Comparison of ENCODE assay signal across 8 cellular contexts in genomic region chr20:41005361-41005729, GRCh38. TPM values are rescaled to one million over a fixed set of nuclear protein-coding genes. Genes with fewer than 3 reads are reported as not detected.
DNase-seq lines count a peak whose midpoint lies in the region; ATAC-seq and TF ChIP-seq lines count a peak whose summit lies in the region.

No MANE protein-coding gene starts in this region.

- no peak for TF ChIP-seq CTCF in HFF-Myc (IDR thresholded peaks at IDR 0.05; ENCODE audit: low read depth, low read length, missing control alignments)
- TF ChIP-seq CTCF in stomach (IDR thresholded peaks at IDR 0.05): no peak

- H3K9me3 Mint-ChIP-seq in T-cell: no peaks in the 10 kb centered on the region
- H3K9me3 Mint-ChIP-seq in activated naive CD8-positive, alpha-beta T cell treated with anti-CD3 and anti-CD28 coated beads for 36 hours: no peaks in the 10 kb centered on the region

- DNase-seq in HFF-Myc (ENCODE audit: extremely low read depth, low read depth) (peak; percentile 94), SW 1271 (lab: John Stamatoyannopoulos, UW) (peak; percentile 76 to 92), Right ventricle myocardium inferior (ENCODE audit: missing footprints) (peak; percentile 90), stomach (peak; percentile 94), T-cell (no peak)
- no peak for DNase-seq in activated naive CD8-positive, alpha-beta T cell treated with anti-CD3 and anti-CD28 coated beads for 36 hours
- no peak for DNase-seq in effector CD4-positive, alpha-beta T cell

- WGBS in stomach, 5 donors: 6 to 22% (median 12%) methylated on average over 4 of the region's 4 CpGs

- peak; percentile 85 for ATAC-seq in Right ventricle myocardium inferior
- no peak for ATAC-seq in T-cell (replicated peaks in 1 of 4)
- no peak for ATAC-seq in GM21381 (IDR thresholded peaks at IDR 0.05; ENCODE audit: unreplicated experiment)

- H3K27me3 Mint-ChIP-seq in T-cell: no peaks in the 10 kb centered on the region
- H3K27me3 Mint-ChIP-seq in activated naive CD8-positive, alpha-beta T cell treated with anti-CD3 and anti-CD28 coated beads for 36 hours: no peaks in the 10 kb centered on the region

- no peak overlapping the region for H3K4me3 Mint-ChIP-seq in T-cell
- no peak overlapping the region for H3K4me3 Mint-ChIP-seq in activated naive CD8-positive, alpha-beta T cell treated with anti-CD3 and anti-CD28 coated beads for 36 hours

- peak overlapping the region; percentile 76 to 94 (median 86) for H3K27ac ChIP-seq in stomach

- H3K4me3 ChIP-seq in HFF-Myc (replicated peaks; ENCODE audit: low read depth, low read length) (peak overlapping the region; percentile 24), stomach (peak overlapping the region in 1 of 4 donors; percentile 26)

- no peaks in the 10 kb centered on the region for H3K27me3 ChIP-seq in stomach

- H3K27ac Mint-ChIP-seq in T-cell: no peak overlapping the region
- H3K27ac Mint-ChIP-seq in activated naive CD8-positive, alpha-beta T cell treated with anti-CD3 and anti-CD28 coated beads for 36 hours: no peak overlapping the region

- POLR2A ChIA-PET in T-cell (lab: Charles Lee): no interaction called here

- peaks cover 42 to 70% (median 51%) of the 10 kb centered on the region in 4 donors for H3K4me1 ChIP-seq in stomach

- TF ChIP-seq EP300 in stomach (IDR thresholded peaks at IDR 0.05): no peak

- H3K4me1 Mint-ChIP-seq in T-cell: peaks cover 14 to 35% (median 21%) of the 10 kb centered on the region in 3 donors
- H3K4me1 Mint-ChIP-seq in activated naive CD8-positive, alpha-beta T cell treated with anti-CD3 and anti-CD28 coated beads for 36 hours: peaks cover 31% of the 10 kb centered on the region

- TF ChIP-seq POLR2A in stomach (IDR thresholded peaks at IDR 0.05): no peak

- CTCF ChIA-PET in T-cell (lab: Charles Lee): interaction anchor here (0.6 to 1.3 kb wide), 3 partner anchors 15 to 38 kb away, joined by 3 to 7 read pairs (median 3); no protein-coding TSS in a partner anchor

- H3K36me3 Mint-ChIP-seq in T-cell: no peaks in the 10 kb centered on the region
- no peaks in the 10 kb centered on the region for H3K36me3 Mint-ChIP-seq in activated naive CD8-positive, alpha-beta T cell treated with anti-CD3 and anti-CD28 coated beads for 36 hours

- intact Hi-C loops in Right ventricle myocardium inferior (cut with DNase I) (no loop called here), stomach (cut with DNase I; ENCODE audit: low total_unique reads) (no loop called here)

- no peaks in the 10 kb centered on the region for H3K36me3 ChIP-seq in stomach

- H3K9me3 ChIP-seq in stomach: no peaks in the 10 kb centered on the region

RNA-seq across cellular contexts. Expression of gene TOP1, which starts 23.3 kb away (rescaled TPM):
- 23.9 TPM for total RNA-seq in Right ventricle myocardium inferior
- 10 to 100 TPM; 14.8 to 46.2 (median 19.6) TPM for total RNA-seq in stomach
- polyA plus RNA-seq in stomach: 10 to 100 TPM; 18.0 to 24.0 (median 23.8) TPM
- 10 to 100 TPM; 30.2 to 41.2 (median 38.1) TPM for total RNA-seq in T-cell
- total RNA-seq in activated naive CD8-positive, alpha-beta T cell treated with anti-CD3 and anti-CD28 coated beads for 36 hours: 100 to 1,000 TPM in 1 of 2 experiments, 10 to 100 TPM in 1; 99.6 to 102 TPM

Comparison
In these comparisons a context has a peak if more than half of its experiments do, and no peak if none do; other contexts are left out.
1. DNase-seq: peak in HFF-Myc (single experiment), SW 1271 (2 of 2), Right ventricle myocardium inferior (single experiment) and stomach (single experiment); none in T-cell (0 of 34), activated naive CD8-positive, alpha-beta T cell treated with anti-CD3 and anti-CD28 coated beads for 36 hours (single experiment) and effector CD4-positive, alpha-beta T cell (single experiment).